13 cellular contexts compared by ENCODE assay signal in the genomic region with DNA sequence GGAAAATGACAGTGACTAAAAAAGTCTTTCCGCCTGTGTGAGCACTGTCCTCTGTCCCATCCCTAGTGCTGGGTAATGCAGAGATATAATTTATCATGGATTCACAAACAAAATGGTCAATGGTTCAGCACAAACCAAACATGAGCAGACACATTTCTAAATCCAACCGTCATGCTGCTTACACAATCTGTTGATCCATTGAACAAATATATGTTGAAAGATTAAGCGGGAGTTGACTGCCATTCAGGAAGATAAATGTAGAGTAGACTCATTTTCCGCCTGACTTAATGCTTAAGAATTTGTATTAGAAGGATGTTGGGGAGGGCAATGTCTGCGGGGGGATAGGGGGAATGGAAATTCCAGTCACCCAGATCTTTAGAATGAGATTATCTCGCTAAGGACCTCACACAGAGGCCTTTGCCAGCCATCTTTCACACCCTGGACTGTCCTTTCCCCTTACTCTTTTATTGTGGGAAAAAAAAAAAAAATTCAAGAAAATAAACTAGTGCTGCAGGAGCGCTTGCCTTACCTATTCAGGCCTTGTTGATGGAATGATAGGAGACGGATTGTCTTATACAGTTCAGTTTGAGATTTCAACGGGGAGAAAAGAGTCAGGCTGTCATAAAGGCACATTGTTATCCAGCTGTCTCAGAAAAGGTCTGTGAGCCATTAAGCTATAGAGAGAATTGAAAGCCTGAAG.
A peak's percentile ranks its signal among the peaks of the same experiment; 100 is the strongest.
DNase-seq lines count a peak whose midpoint lies in the region; ATAC-seq, FAIRE-seq and TF ChIP-seq lines count a peak whose summit lies in the region.
"Had no signal": no experiment of that assay in that cellular context is flagged by ENCODE, and none has a peak within 500 bp of the region (broad histone marks: within the 10 kb centered on the region; RNA-seq: fewer than 3 reads in every experiment).

No MANE protein-coding gene starts in this region.

- peak overlapping the region; percentile 52 for H3K27ac ChIP-seq in PC-9
- H3K27ac ChIP-seq: suprapubic skin had no signal

- intact Hi-C loops in PC-9 (cut with micrococcal nuclease; ENCODE audit: unreplicated experiment), result no loop called here

- H3K4me3 ChIP-seq in PC-9, result no peak overlapping the region
- H3K4me3 ChIP-seq: suprapubic skin had no signal

- H3K79me2 ChIP-seq in PC-9 (ENCODE audit: low read depth), result no peaks in the 10 kb centered on the region

- POLR2A ChIA-PET in PC-9 (lab: Charles Lee; ENCODE audit: unreplicated experiment), result no interaction called here

- no peaks in the 10 kb centered on the region for H3K27me3 Mint-ChIP-seq in activated T-cell treated with anti-CD3 and anti-CD28 coated beads, Interleukin-2, amount 50 U/mL, for 4 hours (ENCODE audit: low read depth)

- no peaks in the 10 kb centered on the region for H4K20me1 ChIP-seq in PC-9 (ENCODE audit: insufficient read depth)

- CTCF ChIA-PET in PC-9 (lab: Charles Lee), result no interaction called here

- BruUV-seq in PC-9 (replicated peaks; lab: Mats Ljungman, UMichigan), result no TSS peak

- no peaks in the 10 kb centered on the region for H3K4me1 Mint-ChIP-seq in activated T-cell treated with anti-CD3 and anti-CD28 coated beads, Interleukin-2, amount 50 U/mL, for 4 hours (ENCODE audit: low read depth)

- no peaks in the 10 kb centered on the region for H3K27me3 ChIP-seq in PC-9 (ENCODE audit: insufficient read depth, low read depth)
- H3K27me3 ChIP-seq: suprapubic skin had no signal

- H3K4me3 Mint-ChIP-seq in activated T-cell treated with anti-CD3 and anti-CD28 coated beads, Interleukin-2, amount 50 U/mL, for 4 hours, result no peak overlapping the region

- H3K36me3 Mint-ChIP-seq in activated T-cell treated with anti-CD3 and anti-CD28 coated beads, Interleukin-2, amount 50 U/mL, for 4 hours (ENCODE audit: insufficient read depth), result no peaks in the 10 kb centered on the region

- H3K9me2 ChIP-seq in PC-9 (ENCODE audit: insufficient read depth), result no peaks in the 10 kb centered on the region

- no peaks in the 10 kb centered on the region for H3K9me3 Mint-ChIP-seq in activated T-cell treated with anti-CD3 and anti-CD28 coated beads, Interleukin-2, amount 50 U/mL, for 4 hours

- no peak overlapping the region for H2AFZ ChIP-seq in PC-9

- TF ChIP-seq CTCF in PC-9 (conservative IDR thresholded peaks at IDR 0.05), result no peak

- peak overlapping the region; percentile 9; the same call in 1 of the 2 replicates for H3K4me2 ChIP-seq in PC-9

- DNase-seq in SIG-M5 treated with dmso at 0.1 percent for 504 hours (lab: John Stamatoyannopoulos, UW; ENCODE audit: unreplicated experiment), result peak; percentile 40
- DNase-seq in SIG-M5 (lab: John Stamatoyannopoulos, UW), result no peak
- peak in 1 of 2 experiments; percentile 91 for DNase-seq in PC-9
- peak; percentile 36 for DNase-seq in fibroblast of peridontal ligament (ENCODE audit: extremely low read depth)
- DNase-seq in urothelium cell line (ENCODE audit: low spot score), result peak; percentile 13
- no peak for DNase-seq in activated T-cell treated with anti-CD3 and anti-CD28 coated beads, Interleukin-2, amount 50 U/mL, for 4 hours
- DNase-seq in NCI-H2107 (lab: John Stamatoyannopoulos, UW), result no peak
- DNase-seq: activated gamma-delta T cell treated with Interleukin-2 at 50 U/mL for 16 hours, DMS79 treated with DMSO at 0.1 percent for 48 hours, mesendoderm had no signal

- H3K36me3 ChIP-seq in PC-9 (ENCODE audit: low read depth), result no peaks in the 10 kb centered on the region
- H3K36me3 ChIP-seq: suprapubic skin had no signal

- no peak for ATAC-seq in activated T-cell treated with anti-CD3 and anti-CD28 coated beads, Interleukin-2, amount 50 U/mL, for 4 hours
- no peak for ATAC-seq in GM19324 (IDR thresholded peaks at IDR 0.05; ENCODE audit: low FRiP score, unreplicated experiment)

- H3F3A ChIP-seq in PC-9 (ENCODE audit: insufficient read depth, low read depth), result peaks cover 6% of the 10 kb centered on the region; the same call in 1 of the 2 replicates

- H3K9me3 ChIP-seq in PC-9 (ENCODE audit: insufficient read depth, low read depth), result peaks cover 9% of the 10 kb centered on the region; the same call in 1 of the 2 replicates
- H3K9me3 ChIP-seq: suprapubic skin had no signal

- H3K4me1 ChIP-seq in PC-9 (replicated peaks; ENCODE audit: insufficient read depth), result peaks cover 25% of the 10 kb centered on the region

- no peak for FAIRE-seq in urothelium cell line (lab: Jason Lieb, UNC)
- FAIRE-seq: colon had no signal

Comparison
In these comparisons a context has a peak if more than half of its experiments do, and no peak if none do; other contexts are left out.
1. DNase-seq: peak in SIG-M5 treated with dmso at 0.1 percent for 504 hours (single experiment), fibroblast of peridontal ligament (single experiment) and urothelium cell line (single experiment); none in SIG-M5 (single experiment), activated T-cell treated with anti-CD3 and anti-CD28 coated beads, Interleukin-2, amount 50 U/mL, for 4 hours (single experiment) and NCI-H2107 (single experiment).